Comparison of ENCODE assay signal across 15 cellular contexts in genomic region chr16:49838361-49838638, GRCh38. TPM values are rescaled to one million over a fixed set of nuclear protein-coding genes. Genes with fewer than 3 reads are reported as not detected.
A peak's percentile ranks its signal among the peaks of the same experiment; 100 is the strongest.
DNase-seq lines count a peak whose midpoint lies in the region; ATAC-seq and TF ChIP-seq lines count a peak whose summit lies in the region.
"Had no signal": no experiment of that assay in that cellular context is flagged by ENCODE, and none has a peak within 500 bp of the region (broad histone marks: within the 10 kb centered on the region; RNA-seq: fewer than 3 reads in every experiment).

No MANE protein-coding gene starts in this region.

- WGBS in right cardiac atrium: 36% methylated on average over 17 of the region's 17 CpGs
- 58 to 63% (median 60%) methylated on average over 15 to 17 of the region's 17 CpGs for WGBS in psoas muscle, 3 donors

- no peaks in the 10 kb centered on the region for H3K27me3 ChIP-seq in right cardiac atrium (ENCODE audit: control insufficient read depth, insufficient read depth)
- H3K27me3 ChIP-seq in iPS-15b (ENCODE audit: control insufficient read depth, insufficient read depth, low read length): no peaks in the 10 kb centered on the region
- H3K27me3 ChIP-seq in psoas muscle (ENCODE audit: insufficient read depth in 3 of 3, low read length in 2 of 3): no peaks in the 10 kb centered on the region

- no peak for ATAC-seq in right cardiac atrium
- no peak for ATAC-seq in left ventricle myocardium superior
- ATAC-seq in psoas muscle: no peak
- ATAC-seq in GM21619 (IDR thresholded peaks at IDR 0.05; ENCODE audit: unreplicated experiment): no peak
- ATAC-seq: activated CD4-positive, CD25-positive, alpha-beta regulatory T cell treated with anti-CD3 and anti-CD28 coated beads, Interleukin-2, amount 50 U/mL, for 24 hours had no signal

- H3K36me3 ChIP-seq in iPS-15b (ENCODE audit: control insufficient read depth, insufficient read depth, low read length): peaks cover 3% of the 10 kb centered on the region
- no peaks in the 10 kb centered on the region for H3K36me3 ChIP-seq in psoas muscle (ENCODE audit: insufficient read depth in 1 of 2, low read depth in 1 of 2)

- H3K9me3 ChIP-seq in right cardiac atrium (ENCODE audit: control insufficient read depth, low read length): no peaks in the 10 kb centered on the region
- H3K9me3 ChIP-seq in iPS-15b (ENCODE audit: control insufficient read depth, insufficient read depth, low read length): no peaks in the 10 kb centered on the region
- no peaks in the 10 kb centered on the region for H3K9me3 ChIP-seq in psoas muscle

- no peak overlapping the region for H3K9ac ChIP-seq in iPS-15b (ENCODE audit: low read depth, low read length)

- no peak for DNase-seq in right cardiac atrium
- DNase-seq in left ventricle myocardium superior: no peak
- DNase-seq in psoas muscle: no peak
- no peak for DNase-seq in NCI-H82 (lab: John Stamatoyannopoulos, UW)
- no peak for DNase-seq in posterior vena cava (ENCODE audit: low spot score)
- DNase-seq in NCI-H748 (lab: John Stamatoyannopoulos, UW; ENCODE audit: unreplicated experiment): no peak
- DNase-seq: GOT3; Kasumi-1; NCI-H1694 treated with DMSO at 0.1 percent for 48 hours; RPMI8226; stimulated activated naive CD4-positive, alpha-beta T cell had no signal

- no peak for TF ChIP-seq CTCF in psoas muscle (IDR thresholded peaks at IDR 0.05)

- H3K4me3 ChIP-seq in right cardiac atrium (ENCODE audit: low read length) (peak overlapping the region; percentile 34), iPS-15b (ENCODE audit: low read depth, low read length) (peak overlapping the region; percentile 19), psoas muscle (peak overlapping the region; percentile 46)

- H3K4me1 ChIP-seq in right cardiac atrium (ENCODE audit: control insufficient read depth, insufficient read depth, low read length) (peaks cover 28% of the 10 kb centered on the region), iPS-15b (ENCODE audit: control insufficient read depth, insufficient read depth, low read length) (peaks cover 43% of the 10 kb centered on the region), psoas muscle (peaks cover 82% of the 10 kb centered on the region)

- intact Hi-C loops in right cardiac atrium (cut with DNase I) (loop anchor here in 1 of 4 donors (10.0 kb wide), 1 partner anchor 83 kb away; no protein-coding TSS in a partner anchor), left ventricle myocardium superior (cut with micrococcal nuclease) (no loop called here), psoas muscle (cut with DNase I) (no loop called here), posterior vena cava (cut with DNase I) (no loop called here)

- H3K27ac ChIP-seq in right cardiac atrium (ENCODE audit: low read length) (peak overlapping the region; percentile 53), psoas muscle (peak overlapping the region; percentile 93)

RNA-seq across cellular contexts. Expression of gene ZNF423, which starts 17.6 kb away (rescaled TPM):
- 10 to 100 TPM; 11.4 to 22.2 (median 14.6) TPM for total RNA-seq in right cardiac atrium
- polyA plus RNA-seq in right cardiac atrium: 5.5 TPM
- total RNA-seq in left ventricle myocardium superior: 7.8 TPM
- 10 to 100 TPM; 14.4 to 30.7 (median 20.6) TPM for total RNA-seq in psoas muscle
- polyA plus RNA-seq in psoas muscle: 1 to 10 TPM; 2.3 to 5.4 (median 4.4) TPM
- 10 to 100 TPM; 12.3 to 29.3 TPM for total RNA-seq in posterior vena cava
- total RNA-seq: T-helper 1 cell treated with Interleukin-12 subunit alpha and Interleukin-12 subunit beta and Interleukin-4 antibody, amounts not matched to agents 30 ng/mL and 1 ng/mL, for 36 hours had no signal
